1 cellular context compared by ENCODE assay signal in genomic region chr20:36235892-36236785, GRCh38.
A peak's percentile ranks its signal among the peaks of the same experiment; 100 is the strongest.
TF ChIP-seq lines count a peak whose summit lies in the region.

AAR2 (plus strand) TSS chr20:36236478; CDS start chr20:36239869, 3,391 bp downstream.

TF ChIP-seq in HepG2, 621 proteins besides CTCF, POLR2A, EP300 and RAD21 (continued from another document and continues in another):
- TF ChIP-seq AGO1 (IDR thresholded peaks at IDR 0.05; ENCODE audit: low read depth, low read length, poor library complexity, severe bottlenecking) (peak; percentile 89), FOXC1 (CRISPR knock-in tag; IDR thresholded peaks at IDR 0.05; ENCODE audit: borderline replicate concordance) (peak; percentile 98), ZNF782 (CRISPR knock-in tag; IDR thresholded peaks at IDR 0.05; ENCODE audit: borderline replicate concordance) (peak; percentile 89), ZNF660 (CRISPR knock-in tag; IDR thresholded peaks at IDR 0.05; ENCODE audit: borderline replicate concordance, low read depth) (no peak), ETV6 (CRISPR knock-in tag; conservative IDR thresholded peaks at IDR 0.05) (peak; percentile 95), ZSCAN21 (CRISPR knock-in tag; IDR thresholded peaks at IDR 0.05; ENCODE audit: borderline replicate concordance) (peak; percentile 63; the same call in 1 of the 2 replicates), ZSCAN29 (CRISPR knock-in tag; conservative IDR thresholded peaks at IDR 0.05) (0 out of 2 replicates have a peak, but pooled peaks have one; percentile 40), KDM2A (CRISPR knock-in tag; IDR thresholded peaks at IDR 0.05; ENCODE audit: borderline replicate concordance, low read depth) (peak; percentile 100), CREB3 (CRISPR knock-in tag; IDR thresholded peaks at IDR 0.05) (no peak), SMYD3 (CRISPR knock-in tag; IDR thresholded peaks at IDR 0.05) (peak; percentile 62), THAP7 (CRISPR knock-in tag; IDR thresholded peaks at IDR 0.05) (peak; percentile 90), ZKSCAN5 (CRISPR knock-in tag; IDR thresholded peaks at IDR 0.05) (no peak), SAFB2 (CRISPR knock-in tag; IDR thresholded peaks at IDR 0.05; ENCODE audit: borderline replicate concordance, low read depth) (peak; percentile 38; the same call in 1 of the 2 replicates), ZFP90 (CRISPR knock-in tag; IDR thresholded peaks at IDR 0.05; ENCODE audit: borderline replicate concordance) (peak; percentile 91), ZFP82 (CRISPR knock-in tag; IDR thresholded peaks at IDR 0.05; ENCODE audit: borderline replicate concordance) (peak; percentile 57; the same call in 1 of the 2 replicates), ZNF33A (CRISPR knock-in tag; IDR thresholded peaks at IDR 0.05; ENCODE audit: borderline replicate concordance) (0 out of 2 replicates have a peak, but pooled peaks have one; percentile 65), RCOR2 (CRISPR knock-in tag; IDR thresholded peaks at IDR 0.05) (peak; percentile 36; the same call in 1 of the 2 replicates), SALL1 (CRISPR knock-in tag; IDR thresholded peaks at IDR 0.05) (peak; percentile 97), BCL3 (CRISPR knock-in tag; IDR thresholded peaks at IDR 0.05) (peak; percentile 96), SYNCRIP (IDR thresholded peaks at IDR 0.05; ENCODE audit: insufficient read depth, low read depth, low read length) (no peak), ZNF207 (IDR thresholded peaks at IDR 0.05; ENCODE audit: borderline replicate concordance) (no peak), ZNF235 (CRISPR knock-in tag; IDR thresholded peaks at IDR 0.05; ENCODE audit: borderline replicate concordance) (peak; percentile 95; the same call in 1 of the 2 replicates), KLF11 (CRISPR knock-in tag; IDR thresholded peaks at IDR 0.05) (peak; percentile 88), NCOA2 (CRISPR knock-in tag; IDR thresholded peaks at IDR 0.05) (peak; percentile 65; the same call in 1 of the 2 replicates), CSRNP1 (CRISPR knock-in tag; IDR thresholded peaks at IDR 0.05) (peak; percentile 51; the same call in 1 of the 2 replicates), DMAP1 (CRISPR knock-in tag; IDR thresholded peaks at IDR 0.05) (peak; percentile 99), ZNF512B (CRISPR knock-in tag; IDR thresholded peaks at IDR 0.05; ENCODE audit: borderline replicate concordance) (peak; percentile 90), ZFP41 (CRISPR knock-in tag; IDR thresholded peaks at IDR 0.05; ENCODE audit: borderline replicate concordance) (peak; percentile 42; the same call in 1 of the 2 replicates), ZFP36L2 (CRISPR knock-in tag; IDR thresholded peaks at IDR 0.05) (0 out of 2 replicates have a peak, but pooled peaks have one; percentile 40), TOE1 (CRISPR knock-in tag; IDR thresholded peaks at IDR 0.05) (peak; percentile 88; the same call in 1 of the 2 replicates), GTF3A (CRISPR knock-in tag; conservative IDR thresholded peaks at IDR 0.05) (0 out of 2 replicates have a peak, but pooled peaks have one; percentile 85), FOSL2 (CRISPR knock-in tag; IDR thresholded peaks at IDR 0.05) (peak; percentile 85), POGZ (CRISPR knock-in tag; IDR thresholded peaks at IDR 0.05) (peak; percentile 100), ATF1 (CRISPR knock-in tag; IDR thresholded peaks at IDR 0.05) (peak; percentile 78), SIX1 (CRISPR knock-in tag; IDR thresholded peaks at IDR 0.05; ENCODE audit: borderline replicate concordance) (no peak; the same call in 1 of the 2 replicates), ZNF180 (CRISPR knock-in tag; IDR thresholded peaks at IDR 0.05; ENCODE audit: borderline replicate concordance, low read depth) (no peak; the same call in 1 of the 2 replicates), PITX1 (CRISPR knock-in tag; IDR thresholded peaks at IDR 0.05) (peak; percentile 94), MTA3 (CRISPR knock-in tag; IDR thresholded peaks at IDR 0.05) (no peak), MEIS2 (CRISPR knock-in tag; IDR thresholded peaks at IDR 0.05) (peak; percentile 91; the same call in 1 of the 2 replicates), ELF4 (CRISPR knock-in tag; IDR thresholded peaks at IDR 0.05; ENCODE audit: borderline replicate concordance) (peak; percentile 89; the same call in 1 of the 2 replicates), ZNF296 (CRISPR knock-in tag; conservative IDR thresholded peaks at IDR 0.05) (no peak; the same call in none of the 2 replicates), ZFP91 (CRISPR knock-in tag; IDR thresholded peaks at IDR 0.05; ENCODE audit: borderline replicate concordance) (peak; percentile 98)
- TF ChIP-seq, protein P1, sequence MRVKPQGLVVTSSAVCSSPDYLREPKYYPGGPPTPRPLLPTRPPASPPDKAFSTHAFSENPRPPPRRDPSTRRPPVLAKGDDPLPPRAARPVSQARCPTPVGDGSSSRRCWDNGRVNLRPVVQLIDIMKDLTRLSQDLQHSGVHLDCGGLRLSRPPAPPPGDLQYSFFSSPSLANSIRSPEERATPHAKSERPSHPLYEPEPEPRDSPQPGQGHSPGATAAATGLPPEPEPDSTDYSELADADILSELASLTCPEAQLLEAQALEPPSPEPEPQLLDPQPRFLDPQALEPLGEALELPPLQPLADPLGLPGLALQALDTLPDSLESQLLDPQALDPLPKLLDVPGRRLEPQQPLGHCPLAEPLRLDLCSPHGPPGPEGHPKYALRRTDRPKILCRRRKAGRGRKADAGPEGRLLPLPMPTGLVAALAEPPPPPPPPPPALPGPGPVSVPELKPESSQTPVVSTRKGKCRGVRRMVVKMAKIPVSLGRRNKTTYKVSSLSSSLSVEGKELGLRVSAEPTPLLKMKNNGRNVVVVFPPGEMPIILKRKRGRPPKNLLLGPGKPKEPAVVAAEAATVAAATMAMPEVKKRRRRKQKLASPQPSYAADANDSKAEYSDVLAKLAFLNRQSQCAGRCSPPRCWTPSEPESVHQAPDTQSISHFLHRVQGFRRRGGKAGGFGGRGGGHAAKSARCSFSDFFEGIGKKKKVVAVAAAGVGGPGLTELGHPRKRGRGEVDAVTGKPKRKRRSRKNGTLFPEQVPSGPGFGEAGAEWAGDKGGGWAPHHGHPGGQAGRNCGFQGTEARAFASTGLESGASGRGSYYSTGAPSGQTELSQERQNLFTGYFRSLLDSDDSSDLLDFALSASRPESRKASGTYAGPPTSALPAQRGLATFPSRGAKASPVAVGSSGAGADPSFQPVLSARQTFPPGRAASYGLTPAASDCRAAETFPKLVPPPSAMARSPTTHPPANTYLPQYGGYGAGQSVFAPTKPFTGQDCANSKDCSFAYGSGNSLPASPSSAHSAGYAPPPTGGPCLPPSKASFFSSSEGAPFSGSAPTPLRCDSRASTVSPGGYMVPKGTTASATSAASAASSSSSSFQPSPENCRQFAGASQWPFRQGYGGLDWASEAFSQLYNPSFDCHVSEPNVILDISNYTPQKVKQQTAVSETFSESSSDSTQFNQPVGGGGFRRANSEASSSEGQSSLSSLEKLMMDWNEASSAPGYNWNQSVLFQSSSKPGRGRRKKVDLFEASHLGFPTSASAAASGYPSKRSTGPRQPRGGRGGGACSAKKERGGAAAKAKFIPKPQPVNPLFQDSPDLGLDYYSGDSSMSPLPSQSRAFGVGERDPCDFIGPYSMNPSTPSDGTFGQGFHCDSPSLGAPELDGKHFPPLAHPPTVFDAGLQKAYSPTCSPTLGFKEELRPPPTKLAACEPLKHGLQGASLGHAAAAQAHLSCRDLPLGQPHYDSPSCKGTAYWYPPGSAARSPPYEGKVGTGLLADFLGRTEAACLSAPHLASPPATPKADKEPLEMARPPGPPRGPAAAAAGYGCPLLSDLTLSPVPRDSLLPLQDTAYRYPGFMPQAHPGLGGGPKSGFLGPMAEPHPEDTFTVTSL (CRISPR knock-in tag; IDR thresholded peaks at IDR 0.05; ENCODE audit: borderline replicate concordance), result peak; percentile 60
- TF ChIP-seq, protein P2, sequence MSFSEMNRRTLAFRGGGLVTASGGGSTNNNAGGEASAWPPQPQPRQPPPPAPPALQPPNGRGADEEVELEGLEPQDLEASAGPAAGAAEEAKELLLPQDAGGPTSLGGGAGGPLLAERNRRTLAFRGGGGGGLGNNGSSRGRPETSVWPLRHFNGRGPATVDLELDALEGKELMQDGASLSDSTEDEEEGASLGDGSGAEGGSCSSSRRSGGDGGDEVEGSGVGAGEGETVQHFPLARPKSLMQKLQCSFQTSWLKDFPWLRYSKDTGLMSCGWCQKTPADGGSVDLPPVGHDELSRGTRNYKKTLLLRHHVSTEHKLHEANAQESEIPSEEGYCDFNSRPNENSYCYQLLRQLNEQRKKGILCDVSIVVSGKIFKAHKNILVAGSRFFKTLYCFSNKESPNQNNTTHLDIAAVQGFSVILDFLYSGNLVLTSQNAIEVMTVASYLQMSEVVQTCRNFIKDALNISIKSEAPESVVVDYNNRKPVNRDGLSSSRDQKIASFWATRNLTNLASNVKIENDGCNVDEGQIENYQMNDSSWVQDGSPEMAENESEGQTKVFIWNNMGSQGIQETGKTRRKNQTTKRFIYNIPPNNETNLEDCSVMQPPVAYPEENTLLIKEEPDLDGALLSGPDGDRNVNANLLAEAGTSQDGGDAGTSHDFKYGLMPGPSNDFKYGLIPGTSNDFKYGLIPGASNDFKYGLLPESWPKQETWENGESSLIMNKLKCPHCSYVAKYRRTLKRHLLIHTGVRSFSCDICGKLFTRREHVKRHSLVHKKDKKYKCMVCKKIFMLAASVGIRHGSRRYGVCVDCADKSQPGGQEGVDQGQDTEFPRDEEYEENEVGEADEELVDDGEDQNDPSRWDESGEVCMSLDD (CRISPR knock-in tag; IDR thresholded peaks at IDR 0.05; ENCODE audit: borderline replicate concordance), result no peak
